ENCODE assay signal across 1 cellular context in the genomic region with DNA sequence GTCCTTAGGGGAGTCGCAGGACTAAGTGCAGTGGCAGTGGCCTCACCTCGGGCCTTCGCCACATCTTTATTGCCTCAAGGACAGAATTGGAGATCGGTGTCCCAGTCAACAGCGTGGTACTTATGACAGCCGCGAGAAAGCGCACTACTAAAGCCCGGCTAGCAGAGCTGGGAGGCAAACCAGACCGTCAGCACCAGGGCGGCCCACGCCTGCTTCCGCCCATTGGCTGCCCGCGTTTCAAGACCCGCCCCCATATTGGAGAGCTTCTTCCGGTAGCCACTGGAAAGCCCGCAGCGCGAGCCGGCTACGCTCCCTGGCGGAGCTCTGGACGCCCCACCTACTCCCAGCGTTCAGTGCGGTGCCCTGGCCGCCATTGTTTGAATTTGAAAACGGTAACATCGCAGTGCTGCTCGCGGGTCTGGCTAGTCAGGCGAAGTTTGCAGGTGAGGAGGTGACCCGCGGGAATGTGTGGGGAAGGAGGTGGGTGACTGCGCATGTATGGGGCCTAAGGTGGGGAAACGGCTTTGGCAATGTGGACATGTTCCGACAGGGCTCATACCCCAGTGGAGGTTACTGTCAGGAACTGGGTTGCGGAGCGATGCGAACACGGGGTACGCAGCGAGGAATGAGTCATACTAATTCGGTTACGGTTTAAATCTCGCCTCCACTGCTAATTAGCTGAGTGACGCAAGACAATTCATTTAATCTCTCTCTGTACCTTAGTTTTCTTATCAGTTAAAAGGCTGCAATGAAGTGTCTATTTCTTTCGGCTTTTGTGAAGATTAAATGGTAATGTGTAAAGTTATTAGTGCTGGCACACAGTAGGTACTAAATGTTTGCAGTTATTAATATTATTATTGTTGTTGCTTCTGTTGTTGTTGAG.
TF ChIP-seq lines count a peak whose summit lies in the region.

A gene with protein sequence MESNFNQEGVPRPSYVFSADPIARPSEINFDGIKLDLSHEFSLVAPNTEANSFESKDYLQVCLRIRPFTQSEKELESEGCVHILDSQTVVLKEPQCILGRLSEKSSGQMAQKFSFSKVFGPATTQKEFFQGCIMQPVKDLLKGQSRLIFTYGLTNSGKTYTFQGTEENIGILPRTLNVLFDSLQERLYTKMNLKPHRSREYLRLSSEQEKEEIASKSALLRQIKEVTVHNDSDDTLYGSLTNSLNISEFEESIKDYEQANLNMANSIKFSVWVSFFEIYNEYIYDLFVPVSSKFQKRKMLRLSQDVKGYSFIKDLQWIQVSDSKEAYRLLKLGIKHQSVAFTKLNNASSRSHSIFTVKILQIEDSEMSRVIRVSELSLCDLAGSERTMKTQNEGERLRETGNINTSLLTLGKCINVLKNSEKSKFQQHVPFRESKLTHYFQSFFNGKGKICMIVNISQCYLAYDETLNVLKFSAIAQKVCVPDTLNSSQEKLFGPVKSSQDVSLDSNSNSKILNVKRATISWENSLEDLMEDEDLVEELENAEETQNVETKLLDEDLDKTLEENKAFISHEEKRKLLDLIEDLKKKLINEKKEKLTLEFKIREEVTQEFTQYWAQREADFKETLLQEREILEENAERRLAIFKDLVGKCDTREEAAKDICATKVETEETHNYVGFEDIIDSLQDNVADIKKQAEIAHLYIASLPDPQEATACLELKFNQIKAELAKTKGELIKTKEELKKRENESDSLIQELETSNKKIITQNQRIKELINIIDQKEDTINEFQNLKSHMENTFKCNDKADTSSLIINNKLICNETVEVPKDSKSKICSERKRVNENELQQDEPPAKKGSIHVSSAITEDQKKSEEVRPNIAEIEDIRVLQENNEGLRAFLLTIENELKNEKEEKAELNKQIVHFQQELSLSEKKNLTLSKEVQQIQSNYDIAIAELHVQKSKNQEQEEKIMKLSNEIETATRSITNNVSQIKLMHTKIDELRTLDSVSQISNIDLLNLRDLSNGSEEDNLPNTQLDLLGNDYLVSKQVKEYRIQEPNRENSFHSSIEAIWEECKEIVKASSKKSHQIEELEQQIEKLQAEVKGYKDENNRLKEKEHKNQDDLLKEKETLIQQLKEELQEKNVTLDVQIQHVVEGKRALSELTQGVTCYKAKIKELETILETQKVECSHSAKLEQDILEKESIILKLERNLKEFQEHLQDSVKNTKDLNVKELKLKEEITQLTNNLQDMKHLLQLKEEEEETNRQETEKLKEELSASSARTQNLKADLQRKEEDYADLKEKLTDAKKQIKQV (N-terminal part only) (plus strand): TSS at position 353 of the 883 bp plus-strand sequence. CDS start 3,705 bp downstream, outside the sequence.

TF ChIP-seq in HepG2, 621 proteins besides CTCF, POLR2A, EP300 and RAD21 (continued from another document and continues in another):
- no peak for TF ChIP-seq ZNF83 (CRISPR knock-in tag; IDR thresholded peaks at IDR 0.05; ENCODE audit: borderline replicate concordance)
- TF ChIP-seq ZNF616 (CRISPR knock-in tag; IDR thresholded peaks at IDR 0.05; ENCODE audit: low read depth): no peak
- TF ChIP-seq JUND (CRISPR knock-in tag; IDR thresholded peaks at IDR 0.05): peak; percentile 9; the same call in 1 of the 2 replicates
- TF ChIP-seq BRCA1 (CRISPR knock-in tag; IDR thresholded peaks at IDR 0.05): peak; percentile 78; the same call in 1 of the 2 replicates
- TF ChIP-seq ZNF816 (CRISPR knock-in tag; IDR thresholded peaks at IDR 0.05; ENCODE audit: borderline replicate concordance): peak; percentile 75; the same call in 1 of the 2 replicates
- no peak for TF ChIP-seq MAFK (conservative IDR thresholded peaks at IDR 0.05 in 1 of 2, IDR thresholded peaks at IDR 0.05 in 1 of 2; ENCODE audit: low read length in 2 of 2)
- no peak for TF ChIP-seq PRPF4 (IDR thresholded peaks at IDR 0.05; ENCODE audit: low read depth, low read length, poor library complexity, severe bottlenecking)
- TF ChIP-seq MEIS1 (CRISPR knock-in tag; IDR thresholded peaks at IDR 0.05; ENCODE audit: borderline replicate concordance): peak; percentile 58; the same call in 1 of the 2 replicates
- TF ChIP-seq SNAPC2 (CRISPR knock-in tag; IDR thresholded peaks at IDR 0.05): peak; percentile 63; the same call in 1 of the 2 replicates
- 0 out of 2 replicates have a peak, but pooled peaks have one; percentile 70 for TF ChIP-seq ZNF230 (CRISPR knock-in tag; IDR thresholded peaks at IDR 0.05)
- peak; percentile 76; the same call in 1 of the 2 replicates for TF ChIP-seq NFKB2 (CRISPR knock-in tag; IDR thresholded peaks at IDR 0.05; ENCODE audit: borderline replicate concordance)
- no peak for TF ChIP-seq ZNF446 (CRISPR knock-in tag; IDR thresholded peaks at IDR 0.05)
- TF ChIP-seq PTBP1 (IDR thresholded peaks at IDR 0.05; ENCODE audit: low read depth, low read length, poor library complexity, severe bottlenecking): no peak
- TF ChIP-seq HCFC1 (IDR thresholded peaks at IDR 0.05; ENCODE audit: low read depth, low read length): no peak
- peak; percentile 77 for TF ChIP-seq PHF21A (CRISPR knock-in tag; IDR thresholded peaks at IDR 0.05)
- peak; percentile 48 for TF ChIP-seq TEAD3 (CRISPR knock-in tag; optimal IDR thresholded peaks at IDR 0.05; ENCODE audit: borderline replicate concordance)
- TF ChIP-seq SRSF4 (IDR thresholded peaks at IDR 0.05; ENCODE audit: low read depth, low read length, poor library complexity, severe bottlenecking): no peak
- no peak for TF ChIP-seq TSC22D2 (CRISPR knock-in tag; IDR thresholded peaks at IDR 0.05; ENCODE audit: borderline replicate concordance)
- no peak for TF ChIP-seq JARID2 (CRISPR knock-in tag; IDR thresholded peaks at IDR 0.05; ENCODE audit: insufficient replicate concordance)
- no peak for TF ChIP-seq ZNF138 (CRISPR knock-in tag; IDR thresholded peaks at IDR 0.05; ENCODE audit: low read depth)
- TF ChIP-seq RXRA (CRISPR knock-in tag; IDR thresholded peaks at IDR 0.05): peak; percentile 52
- TF ChIP-seq ZNF879 (CRISPR knock-in tag; IDR thresholded peaks at IDR 0.05): 0 out of 2 replicates have a peak, but pooled peaks have one; percentile 28
- TF ChIP-seq CSRNP1 (CRISPR knock-in tag; IDR thresholded peaks at IDR 0.05): peak; percentile 99
- TF ChIP-seq ZNF709 (CRISPR knock-in tag; IDR thresholded peaks at IDR 0.05): no peak
- 0 out of 2 replicates have a peak, but pooled peaks have one; percentile 47 for TF ChIP-seq ZNF30 (CRISPR knock-in tag; IDR thresholded peaks at IDR 0.05)
- no peak; the same call in 1 of the 2 replicates for TF ChIP-seq ZNF782 (CRISPR knock-in tag; IDR thresholded peaks at IDR 0.05; ENCODE audit: borderline replicate concordance)
- peak; percentile 83; the same call in 1 of the 2 replicates for TF ChIP-seq KLF12 (CRISPR knock-in tag; IDR thresholded peaks at IDR 0.05; ENCODE audit: borderline replicate concordance)
- no peak for TF ChIP-seq ZNF17 (CRISPR knock-in tag; IDR thresholded peaks at IDR 0.05)
- peak; percentile 44; the same call in 1 of the 2 replicates for TF ChIP-seq MAZ (IDR thresholded peaks at IDR 0.05; ENCODE audit: borderline replicate concordance, low read depth, low read length)
- no peak for TF ChIP-seq MAZ (CRISPR knock-in tag; IDR thresholded peaks at IDR 0.05; ENCODE audit: low read depth)
- TF ChIP-seq ATF7 (IDR thresholded peaks at IDR 0.05): no peak
- TF ChIP-seq ATF7 (CRISPR knock-in tag; IDR thresholded peaks at IDR 0.05): no peak
- 0 out of 2 replicates have a peak, but pooled peaks have one; percentile 24 for TF ChIP-seq KLF11 (CRISPR knock-in tag; IDR thresholded peaks at IDR 0.05)
- TF ChIP-seq ZNF777 (CRISPR knock-in tag; IDR thresholded peaks at IDR 0.05): 0 out of 2 replicates have a peak, but pooled peaks have one; percentile 29
- TF ChIP-seq SP5 (CRISPR knock-in tag; IDR thresholded peaks at IDR 0.05; ENCODE audit: borderline replicate concordance, low read depth): 0 out of 2 replicates have a peak, but pooled peaks have one; percentile 15
- TF ChIP-seq NFYB (CRISPR knock-in tag; IDR thresholded peaks at IDR 0.05): peak; percentile 93
- TF ChIP-seq FOXA1 (IDR thresholded peaks at IDR 0.05): no peak
- peak; percentile 12; the same call in 1 of the 2 replicates for TF ChIP-seq FOXA1 (CRISPR knock-in tag; IDR thresholded peaks at IDR 0.05)
- no peak for TF ChIP-seq ZFP41 (CRISPR knock-in tag; IDR thresholded peaks at IDR 0.05; ENCODE audit: borderline replicate concordance)
- TF ChIP-seq ZNF598 (CRISPR knock-in tag; IDR thresholded peaks at IDR 0.05; ENCODE audit: borderline replicate concordance): peak; percentile 55; the same call in 1 of the 2 replicates
- TF ChIP-seq ZNF362 (CRISPR knock-in tag; IDR thresholded peaks at IDR 0.05; ENCODE audit: borderline replicate concordance): peak; percentile 32; the same call in 1 of the 2 replicates
- TF ChIP-seq DNMT3B (CRISPR knock-in tag; conservative IDR thresholded peaks at IDR 0.05): 0 out of 2 replicates have a peak, but pooled peaks have one; percentile 25
- no peak for TF ChIP-seq NONO (IDR thresholded peaks at IDR 0.05)
- TF ChIP-seq NONO (CRISPR knock-in tag; conservative IDR thresholded peaks at IDR 0.05): peak; percentile 96
- TF ChIP-seq MEIS2 (CRISPR knock-in tag; IDR thresholded peaks at IDR 0.05): 0 out of 2 replicates have a peak, but pooled peaks have one; percentile 60
- TF ChIP-seq CAMTA2 (CRISPR knock-in tag; IDR thresholded peaks at IDR 0.05; ENCODE audit: borderline replicate concordance): no peak
- TF ChIP-seq, protein P1, sequence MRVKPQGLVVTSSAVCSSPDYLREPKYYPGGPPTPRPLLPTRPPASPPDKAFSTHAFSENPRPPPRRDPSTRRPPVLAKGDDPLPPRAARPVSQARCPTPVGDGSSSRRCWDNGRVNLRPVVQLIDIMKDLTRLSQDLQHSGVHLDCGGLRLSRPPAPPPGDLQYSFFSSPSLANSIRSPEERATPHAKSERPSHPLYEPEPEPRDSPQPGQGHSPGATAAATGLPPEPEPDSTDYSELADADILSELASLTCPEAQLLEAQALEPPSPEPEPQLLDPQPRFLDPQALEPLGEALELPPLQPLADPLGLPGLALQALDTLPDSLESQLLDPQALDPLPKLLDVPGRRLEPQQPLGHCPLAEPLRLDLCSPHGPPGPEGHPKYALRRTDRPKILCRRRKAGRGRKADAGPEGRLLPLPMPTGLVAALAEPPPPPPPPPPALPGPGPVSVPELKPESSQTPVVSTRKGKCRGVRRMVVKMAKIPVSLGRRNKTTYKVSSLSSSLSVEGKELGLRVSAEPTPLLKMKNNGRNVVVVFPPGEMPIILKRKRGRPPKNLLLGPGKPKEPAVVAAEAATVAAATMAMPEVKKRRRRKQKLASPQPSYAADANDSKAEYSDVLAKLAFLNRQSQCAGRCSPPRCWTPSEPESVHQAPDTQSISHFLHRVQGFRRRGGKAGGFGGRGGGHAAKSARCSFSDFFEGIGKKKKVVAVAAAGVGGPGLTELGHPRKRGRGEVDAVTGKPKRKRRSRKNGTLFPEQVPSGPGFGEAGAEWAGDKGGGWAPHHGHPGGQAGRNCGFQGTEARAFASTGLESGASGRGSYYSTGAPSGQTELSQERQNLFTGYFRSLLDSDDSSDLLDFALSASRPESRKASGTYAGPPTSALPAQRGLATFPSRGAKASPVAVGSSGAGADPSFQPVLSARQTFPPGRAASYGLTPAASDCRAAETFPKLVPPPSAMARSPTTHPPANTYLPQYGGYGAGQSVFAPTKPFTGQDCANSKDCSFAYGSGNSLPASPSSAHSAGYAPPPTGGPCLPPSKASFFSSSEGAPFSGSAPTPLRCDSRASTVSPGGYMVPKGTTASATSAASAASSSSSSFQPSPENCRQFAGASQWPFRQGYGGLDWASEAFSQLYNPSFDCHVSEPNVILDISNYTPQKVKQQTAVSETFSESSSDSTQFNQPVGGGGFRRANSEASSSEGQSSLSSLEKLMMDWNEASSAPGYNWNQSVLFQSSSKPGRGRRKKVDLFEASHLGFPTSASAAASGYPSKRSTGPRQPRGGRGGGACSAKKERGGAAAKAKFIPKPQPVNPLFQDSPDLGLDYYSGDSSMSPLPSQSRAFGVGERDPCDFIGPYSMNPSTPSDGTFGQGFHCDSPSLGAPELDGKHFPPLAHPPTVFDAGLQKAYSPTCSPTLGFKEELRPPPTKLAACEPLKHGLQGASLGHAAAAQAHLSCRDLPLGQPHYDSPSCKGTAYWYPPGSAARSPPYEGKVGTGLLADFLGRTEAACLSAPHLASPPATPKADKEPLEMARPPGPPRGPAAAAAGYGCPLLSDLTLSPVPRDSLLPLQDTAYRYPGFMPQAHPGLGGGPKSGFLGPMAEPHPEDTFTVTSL (CRISPR knock-in tag; IDR thresholded peaks at IDR 0.05; ENCODE audit: borderline replicate concordance): no peak; the same call in 1 of the 2 replicates
- no peak for TF ChIP-seq ZNF333 (CRISPR knock-in tag; IDR thresholded peaks at IDR 0.05; ENCODE audit: borderline replicate concordance)
- no peak for TF ChIP-seq ZZZ3 (CRISPR knock-in tag; IDR thresholded peaks at IDR 0.05; ENCODE audit: borderline replicate concordance)
- no peak; the same call in 1 of the 2 replicates for TF ChIP-seq SSRP1 (CRISPR knock-in tag; IDR thresholded peaks at IDR 0.05)
- peak; percentile 44 for TF ChIP-seq SUZ12 (IDR thresholded peaks at IDR 0.05; ENCODE audit: low read depth, low read length)
- peak; percentile 73; the same call in 1 of the 2 replicates for TF ChIP-seq E2F2 (CRISPR knock-in tag; IDR thresholded peaks at IDR 0.05; ENCODE audit: borderline replicate concordance)
- TF ChIP-seq ZNF460 (CRISPR knock-in tag; IDR thresholded peaks at IDR 0.05; ENCODE audit: borderline replicate concordance): peak; percentile 51; the same call in 1 of the 2 replicates
